In genomic region chr5:173971681-173972080, GRCh38 we compare ENCODE assay signal across 1 cellular context.
TF ChIP-seq lines count a peak whose summit lies in the region.

No MANE protein-coding gene starts in this region.

TF ChIP-seq in HepG2, 621 proteins besides CTCF, POLR2A, EP300 and RAD21 (continued from another document):
- TF ChIP-seq, protein P1, sequence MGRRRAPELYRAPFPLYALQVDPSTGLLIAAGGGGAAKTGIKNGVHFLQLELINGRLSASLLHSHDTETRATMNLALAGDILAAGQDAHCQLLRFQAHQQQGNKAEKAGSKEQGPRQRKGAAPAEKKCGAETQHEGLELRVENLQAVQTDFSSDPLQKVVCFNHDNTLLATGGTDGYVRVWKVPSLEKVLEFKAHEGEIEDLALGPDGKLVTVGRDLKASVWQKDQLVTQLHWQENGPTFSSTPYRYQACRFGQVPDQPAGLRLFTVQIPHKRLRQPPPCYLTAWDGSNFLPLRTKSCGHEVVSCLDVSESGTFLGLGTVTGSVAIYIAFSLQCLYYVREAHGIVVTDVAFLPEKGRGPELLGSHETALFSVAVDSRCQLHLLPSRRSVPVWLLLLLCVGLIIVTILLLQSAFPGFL (CRISPR knock-in tag; IDR thresholded peaks at IDR 0.05): no peak
- TF ChIP-seq ZBTB20 (CRISPR knock-in tag; IDR thresholded peaks at IDR 0.05; ENCODE audit: borderline replicate concordance, low read depth) (no peak), ZBTB26 (CRISPR knock-in tag; IDR thresholded peaks at IDR 0.05; ENCODE audit: borderline replicate concordance) (no peak)
